In genomic region chr10:114780610-114781184, GRCh38 we compare ENCODE assay signal across 16 cellular contexts. TPM values are rescaled to one million over a fixed set of nuclear protein-coding genes. Genes with fewer than 3 reads are reported as not detected.
DNase-seq lines count a peak whose midpoint lies in the region; ATAC-seq, FAIRE-seq and TF ChIP-seq lines count a peak whose summit lies in the region.
"Had no signal": no experiment of that assay in that cellular context is flagged by ENCODE, and none has a peak within 500 bp of the region (broad histone marks: within the 10 kb centered on the region; RNA-seq: fewer than 3 reads in every experiment).

No MANE protein-coding gene starts in this region.

- TF ChIP-seq POLR2A in endothelial cell of umbilical vein (IDR thresholded peaks at IDR 0.05; ENCODE audit: low read depth, low read length) (no peak), sigmoid colon (IDR thresholded peaks at IDR 0.05) (no peak)

- H4K20me1 ChIP-seq in GM23248 (ENCODE audit: insufficient read depth) = no peaks in the 10 kb centered on the region
- no peaks in the 10 kb centered on the region for H4K20me1 ChIP-seq in PC-9 (ENCODE audit: insufficient read depth)
- no peaks in the 10 kb centered on the region for H4K20me1 ChIP-seq in endothelial cell of umbilical vein (replicated peaks; ENCODE audit: control insufficient read depth, extremely low read depth, insufficient read depth, low read length)

- H3K9me3 ChIP-seq in GM23248 (ENCODE audit: low read depth) (no peaks in the 10 kb centered on the region), PC-9 (ENCODE audit: insufficient read depth, low read depth) (no peaks in the 10 kb centered on the region), endothelial cell of umbilical vein (replicated peaks; ENCODE audit: control insufficient read depth, insufficient read depth, low read length) (no peaks in the 10 kb centered on the region), sigmoid colon (no peaks in the 10 kb centered on the region)

- DNase-seq in GM23248 (no peak), PC-9 (no peak), endothelial cell of umbilical vein (ENCODE audit: low read depth, low spot score) (no peak), sigmoid colon (no peak), A172 (ENCODE audit: low spot score) (no peak)
- DNase-seq: activated CD4-positive, alpha-beta T cell treated with anti-CD3 and anti-CD28 coated beads for 48 hours; activated T-cell treated with anti-CD3 and anti-CD28 coated beads, Interleukin-2, amount 50 U/mL, for 72 hours; C1 segment of cervical spinal cord; KBM-7; NCI-H1417 treated with DMSO at 0.1 percent for 48 hours; T-helper 2 cell had no signal

- TF ChIP-seq CTCF in PC-9 (conservative IDR thresholded peaks at IDR 0.05) = no peak
- TF ChIP-seq CTCF in endothelial cell of umbilical vein (IDR thresholded peaks at IDR 0.05; ENCODE audit: extremely low read depth in 1 of 2, insufficient read depth in 1 of 2, low read depth in 1 of 2, low read length in 2 of 2) = no peak
- TF ChIP-seq CTCF in sigmoid colon (IDR thresholded peaks at IDR 0.05) = no peak

- H3F3A ChIP-seq in GM23248 (ENCODE audit: insufficient read depth) = peaks cover 21% of the 10 kb centered on the region
- peaks cover 8% of the 10 kb centered on the region; the same call in 1 of the 2 replicates for H3F3A ChIP-seq in PC-9 (ENCODE audit: insufficient read depth, low read depth)

- H3K9me1 ChIP-seq in endothelial cell of umbilical vein (replicated peaks; ENCODE audit: control insufficient read depth, extremely low read depth, insufficient read depth, low read length) = no peaks in the 10 kb centered on the region

- dilution Hi-C loops in endothelial cell of umbilical vein (cut with MboI; ENCODE audit: extremely low pct_ligation_motif_present, low sequenced_read_pairs) = loop anchor here (25.0 kb wide), 1 partner anchor 218 kb away; no protein-coding TSS in a partner anchor

- H3K27ac ChIP-seq in GM23248 = no peak overlapping the region
- H3K27ac ChIP-seq in PC-9 = peak overlapping the region; percentile 74
- peak overlapping the region; percentile 91 for H3K27ac ChIP-seq in endothelial cell of umbilical vein (ENCODE audit: insufficient read depth, low read depth, low read length)
- peak overlapping the region in 3 of 4 donors; percentile 45 to 52 (median 51) for H3K27ac ChIP-seq in sigmoid colon

- ATAC-seq in GM19035 (IDR thresholded peaks at IDR 0.05; ENCODE audit: unreplicated experiment) (no peak), HG03442 (IDR thresholded peaks at IDR 0.05; ENCODE audit: unreplicated experiment) (no peak), HG03135 (IDR thresholded peaks at IDR 0.05; ENCODE audit: unreplicated experiment) (no peak)

- H3K9me2 ChIP-seq in GM23248 (ENCODE audit: insufficient read depth) (no peaks in the 10 kb centered on the region), PC-9 (ENCODE audit: insufficient read depth) (no peaks in the 10 kb centered on the region)

- in situ Hi-C loops in GM23248 (cut with MboI) = loop anchor here (10.0 kb wide), 1 partner anchor 226 kb away; no protein-coding TSS in a partner anchor

- H3K36me3 ChIP-seq in GM23248 (ENCODE audit: low read depth) (no peaks in the 10 kb centered on the region), PC-9 (ENCODE audit: low read depth) (no peaks in the 10 kb centered on the region), endothelial cell of umbilical vein (ENCODE audit: control insufficient read depth in 2 of 2, extremely low read depth in 1 of 2, insufficient read depth in 2 of 2, low read length in 2 of 2) (no peaks in the 10 kb centered on the region), sigmoid colon (no peaks in the 10 kb centered on the region)

- H3K4me1 ChIP-seq in GM23248 (ENCODE audit: insufficient read depth) = peaks cover 17% of the 10 kb centered on the region
- peaks cover 22% of the 10 kb centered on the region for H3K4me1 ChIP-seq in PC-9 (replicated peaks; ENCODE audit: insufficient read depth)
- H3K4me1 ChIP-seq in endothelial cell of umbilical vein (ENCODE audit: control insufficient read depth, extremely low read depth, insufficient read depth, low read length) = peaks cover 21% of the 10 kb centered on the region
- peaks cover 0 to 13% (median 6%) of the 10 kb centered on the region in 4 donors for H3K4me1 ChIP-seq in sigmoid colon

- no peak overlapping the region for H3K4me3 ChIP-seq in GM23248
- no peak overlapping the region for H3K4me3 ChIP-seq in PC-9
- no peak overlapping the region for H3K4me3 ChIP-seq in endothelial cell of umbilical vein (replicated peaks in 1 of 3; ENCODE audit: insufficient read depth in 1 of 3, low read depth in 1 of 3, low read length in 3 of 3)
- H3K4me3 ChIP-seq in sigmoid colon = no peak overlapping the region

- H3K79me2 ChIP-seq in GM23248 (ENCODE audit: insufficient read depth) (no peaks in the 10 kb centered on the region), PC-9 (ENCODE audit: low read depth) (no peaks in the 10 kb centered on the region), endothelial cell of umbilical vein (ENCODE audit: control insufficient read depth, insufficient read depth, low read length) (no peaks in the 10 kb centered on the region)

- H3K9ac ChIP-seq in GM23248 = no peak overlapping the region
- peak overlapping the region; percentile 41 for H3K9ac ChIP-seq in endothelial cell of umbilical vein (replicated peaks; ENCODE audit: extremely low read depth, insufficient read depth, low read length)

- BruUV-seq in PC-9 (replicated peaks; lab: Mats Ljungman, UMichigan) (no TSS peak), endothelial cell of umbilical vein (replicated peaks; lab: Mats Ljungman, UMichigan) (no TSS peak)

- H3K27me3 ChIP-seq in GM23248 (replicated peaks; ENCODE audit: insufficient read depth) = no peaks in the 10 kb centered on the region
- no peaks in the 10 kb centered on the region for H3K27me3 ChIP-seq in PC-9 (ENCODE audit: insufficient read depth, low read depth)
- H3K27me3 ChIP-seq in endothelial cell of umbilical vein (ENCODE audit: control insufficient read depth in 2 of 2, insufficient read depth in 2 of 2, low read length in 2 of 2) = no peaks in the 10 kb centered on the region
- no peaks in the 10 kb centered on the region for H3K27me3 ChIP-seq in sigmoid colon

- TF ChIP-seq EP300 in sigmoid colon (IDR thresholded peaks at IDR 0.05) = no peak

- WGBS in GM23248 (ENCODE audit: low coverage in 1 of 2, low lambda C conversion rate in 2 of 2, missing lambda C conversion rate in 2 of 2), 2 experiments = 42% methylated on average over 2 of the region's 2 CpGs
- 57 to 79% methylated on average over 2 of the region's 2 CpGs for WGBS in sigmoid colon, 2 donors

- no peak for FAIRE-seq in endothelial cell of umbilical vein (lab: Jason Lieb, UNC)
- FAIRE-seq: colon, GM19239 had no signal

- intact Hi-C loops in PC-9 (cut with micrococcal nuclease; ENCODE audit: unreplicated experiment) = loop anchor here (5.0 to 10.0 kb wide), 2 partner anchors 63 to 476 kb away; no protein-coding TSS in a partner anchor
- intact Hi-C loops in endothelial cell of umbilical vein (cut with micrococcal nuclease) = loop anchor here (1.0 to 5.0 kb wide), 3 partner anchors 31 to 148 kb away; no protein-coding TSS in a partner anchor
- intact Hi-C loops in sigmoid colon (cut with DNase I) = loop anchor here (10.0 kb wide), 1 partner anchor 76 kb away; no protein-coding TSS in a partner anchor

- H2AFZ ChIP-seq in GM23248 (no peak overlapping the region), PC-9 (no peak overlapping the region), endothelial cell of umbilical vein (ENCODE audit: low read depth, low read length) (peak overlapping the region; percentile 81)

- CTCF ChIA-PET in PC-9 (lab: Charles Lee) (no interaction called here), endothelial cell of umbilical vein (lab: Charles Lee) (interaction anchor here (1.0 to 1.3 kb wide), 6 partner anchors 41 to 309 kb away, joined by 3 to 9 read pairs (median 4); partner anchors contain the start of gene FHIP2A)

- POLR2A ChIA-PET in PC-9 (lab: Charles Lee; ENCODE audit: unreplicated experiment) (no interaction called here), endothelial cell of umbilical vein (lab: Charles Lee) (no interaction called here)

- H3K4me2 ChIP-seq in GM23248 (ENCODE audit: unreplicated experiment) (peak overlapping the region; percentile 36), PC-9 (peak overlapping the region; percentile 43), endothelial cell of umbilical vein (ENCODE audit: insufficient read depth, low read length) (peak overlapping the region; percentile 33)

TF ChIP-seq in endothelial cell of umbilical vein, 7 proteins besides CTCF, POLR2A, EP300 and RAD21:
- TF ChIP-seq MYC (IDR thresholded peaks at IDR 0.05; ENCODE audit: low read depth, low read length) (no peak), EZH2 (IDR thresholded peaks at IDR 0.05; ENCODE audit: borderline replicate concordance, low read depth, low read length, severe bottlenecking) (no peak), JUN (IDR thresholded peaks at IDR 0.05; ENCODE audit: borderline replicate concordance, insufficient read depth, insufficient read length, low read depth) (no peak), GATA2 (IDR thresholded peaks at IDR 0.05; ENCODE audit: insufficient read depth, insufficient read length, low read depth, low read length) (no peak), POLR2AphosphoS5 (IDR thresholded peaks at IDR 0.05; ENCODE audit: insufficient read depth, low read depth, low read length) (no peak), FOS (IDR thresholded peaks at IDR 0.05; ENCODE audit: borderline replicate concordance, insufficient read depth, low read length) (no peak)
- TF ChIP-seq, protein P1, sequence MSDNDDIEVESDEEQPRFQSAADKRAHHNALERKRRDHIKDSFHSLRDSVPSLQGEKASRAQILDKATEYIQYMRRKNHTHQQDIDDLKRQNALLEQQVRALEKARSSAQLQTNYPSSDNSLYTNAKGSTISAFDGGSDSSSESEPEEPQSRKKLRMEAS (IDR thresholded peaks at IDR 0.05; ENCODE audit: insufficient read depth, insufficient read length) = no peak

RNA-seq across cellular contexts. Expression of gene FHIP2A, which starts 40.9 kb away (rescaled TPM):
- total RNA-seq in GM23248 (2014; rRNA removed; shearing (Covaris generic)) = 24.6 and 26.4 TPM in 2 replicates
- polyA plus RNA-seq in GM23248 (2016; fragmentation: Nextera tagmentation; extraction: Ambion mirVana) (19.6 and 22.3 TPM in 2 replicates), endothelial cell of umbilical vein (10.5 and 13.3 TPM in 2 replicates), sigmoid colon (1 to 10 TPM; 2.4 to 5.6 (median 3.2) TPM)
- total RNA-seq in PC-9 (2021) (16.0 and 18.3 TPM in 2 replicates), endothelial cell of umbilical vein (34.8 and 39.6 TPM in 2 replicates), sigmoid colon (10 to 100 TPM; 32.1 to 37.7 (median 36.1) TPM)
- 8.3 and 8.7 TPM in 2 replicates for polyA plus RNA-seq in endothelial cell of umbilical vein (2011; cell fraction: cytosol; rRNA removed)
- polyA plus RNA-seq in endothelial cell of umbilical vein (2011; cell fraction: nucleus; rRNA removed) = 50.7 and 58.3 TPM in 2 replicates
- polyA plus RNA-seq in endothelial cell of umbilical vein (2012) = 21.1 and 24.6 TPM in 2 replicates
- polyA minus RNA-seq in endothelial cell of umbilical vein = 30.5 and 39.0 TPM in 2 replicates
- polyA minus RNA-seq in endothelial cell of umbilical vein (2011; cell fraction: cytosol; rRNA and poly(A)+ RNA removed) = 18.3 TPM
- 59.9 and 64.7 TPM in 2 replicates for polyA minus RNA-seq in endothelial cell of umbilical vein (2011; cell fraction: nucleus; rRNA and poly(A)+ RNA removed)
- 20.7 and 23.9 TPM in 2 replicates for total RNA-seq in A172 (2014; rRNA removed; shearing (Covaris generic))
